17 cellular contexts compared by ENCODE assay signal in genomic region chr3:196995646-196996355, GRCh38. TPM values are rescaled to one million over a fixed set of nuclear protein-coding genes. Genes with fewer than 3 reads are reported as not detected.
DNase-seq lines count a peak whose midpoint lies in the region; ATAC-seq lines count a peak whose summit lies in the region.
"Had no signal": no experiment of that assay in that cellular context is flagged by ENCODE, and none has a peak within 500 bp of the region (broad histone marks: within the 10 kb centered on the region; RNA-seq: fewer than 3 reads in every experiment).

No MANE protein-coding gene starts in this region.

- no peak for ATAC-seq in HG03025 (IDR thresholded peaks at IDR 0.05; ENCODE audit: low FRiP score, unreplicated experiment)
- no peak for ATAC-seq in effector memory CD8-positive, alpha-beta T cell (replicated peaks)
- ATAC-seq: Panc1; stimulated activated naive CD8-positive, alpha-beta T cell treated with anti-CD3 and anti-CD28 coated beads, Interleukin-15, Interleukin-2, amounts not matched to agents 100 U/mL and 50 U/mL, for 24 hours had no signal

- H3K27ac Mint-ChIP-seq in effector memory CD8-positive, alpha-beta T cell = no peak overlapping the region
- H3K27ac Mint-ChIP-seq: activated CD4-positive, alpha-beta T cell treated with anti-CD3 and anti-CD28 coated beads, Interleukin-2, amount 10 ng/mL, durations not matched to agents 24 days and 14 days; CD4-positive, alpha-beta T cell; T-helper 1 cell treated with Interleukin-12 subunit alpha and Interleukin-12 subunit beta and Interleukin-4 antibody, amounts not matched to agents 30 μg/mL and 1 μg/mL, for 36 hours had no signal

- H3K27me3 ChIP-seq in H7 (ENCODE audit: control insufficient read depth, insufficient read depth, low read length) = no peaks in the 10 kb centered on the region

- DNase-seq in H7 = peak; percentile 43
- peak; percentile 95 for DNase-seq in NCI-H2107 treated with DMSO at 0.1 percent for 48 hours (lab: John Stamatoyannopoulos, UW; ENCODE audit: unreplicated experiment)
- peak; percentile 45 for DNase-seq in cerebellum (ENCODE audit: low spot score)
- DNase-seq in skeletal muscle cell (ENCODE audit: low read depth) = peak; percentile 42
- DNase-seq in NCI-H128 (lab: John Stamatoyannopoulos, UW; ENCODE audit: unreplicated experiment) = no peak
- DNase-seq in effector memory CD8-positive, alpha-beta T cell = no peak
- DNase-seq: activated CD4-positive, alpha-beta T cell treated with anti-CD3 and anti-CD28 coated beads, Interleukin-2, amount 10 ng/mL, durations not matched to agents 24 days and 14 days; CD4-positive, alpha-beta T cell; GF-D8; NCI-H226; stimulated activated CD4-positive, alpha-beta T cell treated with anti-CD3 and anti-CD28 coated beads, Interleukin-4, amount 100 ng/mL, for 4 hours; stimulated activated naive CD8-positive, alpha-beta T cell treated with anti-CD3 and anti-CD28 coated beads, Interleukin-15, Interleukin-2, amounts not matched to agents 100 U/mL and 50 U/mL, for 24 hours had no signal

- H3K4me3 Mint-ChIP-seq in effector memory CD8-positive, alpha-beta T cell = no peak overlapping the region
- H3K4me3 Mint-ChIP-seq: activated CD4-positive, alpha-beta T cell treated with anti-CD3 and anti-CD28 coated beads, Interleukin-2, amount 10 ng/mL, durations not matched to agents 24 days and 14 days; brain; CD4-positive, alpha-beta T cell; mesothelial cell of epicardium; T-helper 1 cell treated with Interleukin-12 subunit alpha and Interleukin-12 subunit beta and Interleukin-4 antibody, amounts not matched to agents 30 μg/mL and 1 μg/mL, for 36 hours had no signal

- H3K4me3 ChIP-seq in H7 (ENCODE audit: insufficient read depth, low read depth, low read length) (no peak overlapping the region), skeletal muscle cell (ENCODE audit: low read depth, low read length) (no peak overlapping the region)

- H3K4me1 Mint-ChIP-seq in effector memory CD8-positive, alpha-beta T cell (ENCODE audit: low read depth in 2 of 2) = peaks cover 0 to 1% of the 10 kb centered on the region in 2 donors
- H3K4me1 Mint-ChIP-seq: activated CD4-positive, alpha-beta T cell treated with anti-CD3 and anti-CD28 coated beads, Interleukin-2, amount 10 ng/mL, durations not matched to agents 24 days and 14 days had no signal

- no peaks in the 10 kb centered on the region for H3K9me3 Mint-ChIP-seq in effector memory CD8-positive, alpha-beta T cell
- H3K9me3 Mint-ChIP-seq: activated CD4-positive, alpha-beta T cell treated with anti-CD3 and anti-CD28 coated beads, Interleukin-2, amount 10 ng/mL, durations not matched to agents 24 days and 14 days; CD4-positive, alpha-beta T cell; mesothelial cell of epicardium; T-helper 1 cell treated with Interleukin-12 subunit alpha and Interleukin-12 subunit beta and Interleukin-4 antibody, amounts not matched to agents 30 μg/mL and 1 μg/mL, for 36 hours had no signal

- no peaks in the 10 kb centered on the region for H3K27me3 Mint-ChIP-seq in effector memory CD8-positive, alpha-beta T cell
- H3K27me3 Mint-ChIP-seq: activated CD4-positive, alpha-beta T cell treated with anti-CD3 and anti-CD28 coated beads, Interleukin-2, amount 10 ng/mL, durations not matched to agents 24 days and 14 days; brain; CD4-positive, alpha-beta T cell had no signal

- H3K36me3 Mint-ChIP-seq in effector memory CD8-positive, alpha-beta T cell (ENCODE audit: insufficient read depth) = peaks cover 1% of the 10 kb centered on the region
- H3K36me3 Mint-ChIP-seq: brain, mesothelial cell of epicardium had no signal

- H3K36me3 ChIP-seq in H7 (replicated peaks; ENCODE audit: control insufficient read depth, insufficient read depth, low read length) = no peaks in the 10 kb centered on the region

RNA-seq across cellular contexts. Expression of gene PIGZ, which starts 27.2 kb away (rescaled TPM):
- 0.55 and 1.2 TPM in 2 replicates for total RNA-seq in H7 (2014; rRNA removed; shearing (Covaris generic))
- 3.1 TPM for total RNA-seq in cerebellum

RNA-seq across cellular contexts. Expression of gene MELTF, which starts 33.8 kb away (rescaled TPM):
- total RNA-seq in H7 (2014; rRNA removed; shearing (Covaris generic)) = 3.5 and 4.8 TPM in 2 replicates
- 1.3 TPM for total RNA-seq in cerebellum

RNA-seq across cellular contexts. Expression of gene NCBP2, which starts 53.5 kb away (rescaled TPM):
- 67.8 and 82.8 TPM in 2 replicates for total RNA-seq in H7 (2014; rRNA removed; shearing (Covaris generic))
- 63.6 TPM for total RNA-seq in cerebellum

Comparison
In these comparisons a context has a peak if more than half of its experiments do, and no peak if none do; other contexts are left out.
1. DNase-seq: peak in H7 (single experiment), NCI-H2107 treated with DMSO at 0.1 percent for 48 hours (single experiment), cerebellum (single experiment) and skeletal muscle cell (single experiment); none in NCI-H128 (single experiment) and effector memory CD8-positive, alpha-beta T cell (0 of 3).